In the genomic region with DNA sequence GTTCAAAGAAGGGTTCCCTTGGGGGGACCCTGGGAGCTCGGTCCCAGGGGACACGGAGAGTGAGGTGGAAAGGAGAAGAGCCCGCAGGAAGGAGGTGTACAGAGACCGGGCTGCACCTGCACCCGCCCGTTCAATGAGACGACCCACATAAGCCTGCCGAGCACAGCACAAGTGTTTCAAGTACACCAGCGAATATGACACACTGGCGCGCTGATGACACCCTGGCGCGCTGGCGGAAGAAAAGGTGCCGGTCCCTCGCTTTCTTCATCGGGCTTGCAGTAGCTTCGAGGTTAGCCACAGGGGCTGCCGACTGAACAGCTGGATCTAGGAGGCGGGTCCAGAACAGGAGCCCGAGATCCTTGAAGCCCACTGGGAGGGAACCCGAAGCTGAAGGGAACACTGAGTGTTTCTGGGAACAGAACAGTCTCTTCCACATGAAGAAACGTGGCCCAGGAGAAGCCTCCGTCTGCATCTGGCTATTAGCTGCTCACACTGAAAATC, we compare ENCODE assay signal across 8 cellular contexts. TPM values are rescaled to one million over a fixed set of nuclear protein-coding genes. Genes with fewer than 3 reads are reported as not detected.
DNase-seq lines count a peak whose midpoint lies in the region; ATAC-seq, FAIRE-seq and TF ChIP-seq lines count a peak whose summit lies in the region.

No MANE protein-coding gene starts in this region.

- TF ChIP-seq POLR2A in GM12878 (IDR thresholded peaks at IDR 0.05; ENCODE audit: low read depth, low read length), result no peak

- peak; percentile 31 for FAIRE-seq in HTR-8/SVneo (lab: Jason Lieb, UNC)
- no peak for FAIRE-seq in GM12878 (lab: Jason Lieb, UNC)

- no peaks in the 10 kb centered on the region for H4K20me1 ChIP-seq in GM12878 (ENCODE audit: control insufficient read depth, insufficient read depth)

- BruUV-seq in A673 (replicated peaks; lab: Mats Ljungman, UMichigan) (no TSS peak), GM12878 (replicated peaks; lab: Mats Ljungman, UMichigan) (no TSS peak)

- SMC1A ChIA-PET in GM12878 (lab: Charles Lee; ENCODE audit: uncharacterized antibody, unreplicated experiment), result interaction anchor here (0.6 to 2.4 kb wide), 8 partner anchors 45 to 152 kb away, joined by 3 to 9 read pairs (median 3); a partner anchor contains a TSS

- peak overlapping the region; percentile 88 for H3K4me2 ChIP-seq in GM12878 (ENCODE audit: control insufficient read depth, insufficient read depth)

- ATAC-seq in GM12878, result no peak

- DNase-seq in A673 (ENCODE audit: low spot score) (no peak), HTR-8/SVneo (ENCODE audit: insufficient read length, low spot score) (no peak), GM12878 (ENCODE audit: low read depth, low spot score) (no peak), NCI-H748 (lab: John Stamatoyannopoulos, UW; ENCODE audit: unreplicated experiment) (no peak), HK-2 (ENCODE audit: unreplicated experiment) (no peak), NCI-H1092 (lab: John Stamatoyannopoulos, UW) (no peak), ACHN (no peak)

- H3K79me2 ChIP-seq in GM12878 (ENCODE audit: control insufficient read depth, insufficient read depth, low read length), result peaks cover 18% of the 10 kb centered on the region

- RAD21 ChIA-PET in GM12878 (lab: Charles Lee; ENCODE audit: unreplicated experiment), result interaction anchor here (1.0 to 1.1 kb wide), 3 partner anchors 101 to 174 kb away, joined by 4 to 6 read pairs (median 6); a partner anchor contains a TSS

- TF ChIP-seq RAD21 in GM12878 (IDR thresholded peaks at IDR 0.05; ENCODE audit: insufficient read depth, low read depth, low read length), result no peak

- intact Hi-C loops in A673 (cut with micrococcal nuclease; ENCODE audit: unreplicated experiment), result loop anchor here (5.0 kb wide), 2 partner anchors 84 to 104 kb away; a partner anchor contains a TSS
- intact Hi-C loops in GM12878 (cut with micrococcal nuclease; ENCODE audit: unreplicated experiment), result loop anchor here (2.0 to 5.0 kb wide), 2 partner anchors 48 to 99 kb away; a partner anchor contains a TSS

- in situ Hi-C loops in GM12878 (cut with MboI), result no loop called here
- in situ Hi-C loops in ACHN (cut with HindIII; ENCODE audit: low pct_ligation_motif_present, low pct_unique_long_range_greater_than_20kb, low sequenced_read_pairs), result no loop called here

- peaks cover 14% of the 10 kb centered on the region for H3K36me3 ChIP-seq in A673 (ENCODE audit: insufficient read depth, low read length, poor library complexity, severe bottlenecking)
- peaks cover 4 to 8% of the 10 kb centered on the region in 2 experiments; a peak in 3 of 4 replicates for H3K36me3 ChIP-seq in GM12878 (ENCODE audit: control insufficient read depth in 2 of 2, insufficient read depth in 2 of 2, low read length in 1 of 2)
- H3K36me3 ChIP-seq in mucosa of rectum (ENCODE audit: control insufficient read depth in 2 of 2, insufficient read depth in 2 of 2, low read length in 2 of 2), result peaks cover 15 to 25% of the 10 kb centered on the region in 2 donors

- TF ChIP-seq EP300 in GM12878 (IDR thresholded peaks at IDR 0.05; ENCODE audit: borderline replicate concordance in 1 of 2, control insufficient read depth in 1 of 2, low read depth in 2 of 2, low read length in 2 of 2), result no peak

- peak overlapping the region; percentile 62 for H3K4me3 ChIP-seq in A673 (ENCODE audit: low read depth, low read length, poor library complexity, severe bottlenecking)
- H3K4me3 ChIP-seq in GM12878, result peak overlapping the region; percentile 94
- H3K4me3 ChIP-seq in mucosa of rectum (ENCODE audit: low read length in 2 of 2), result peak overlapping the region; percentile 64 to 82

- no peaks in the 10 kb centered on the region for H3K27me3 ChIP-seq in A673 (replicated peaks; ENCODE audit: insufficient read depth, low read depth, low read length, poor library complexity)
- H3K27me3 ChIP-seq in GM12878 (replicated peaks in 1 of 2; ENCODE audit: control insufficient read depth in 2 of 2, insufficient read depth in 2 of 2, low read length in 1 of 2), result no peaks in the 10 kb centered on the region
- H3K27me3 ChIP-seq in mucosa of rectum (ENCODE audit: control insufficient read depth in 2 of 2, insufficient read depth in 2 of 2, low read length in 2 of 2), result no peaks in the 10 kb centered on the region

- H2AFZ ChIP-seq in GM12878 (ENCODE audit: control insufficient read depth, low read depth, low read length), result no peak overlapping the region

- H3K9ac ChIP-seq in GM12878 (ENCODE audit: control insufficient read depth, insufficient read depth, low read length) (peak overlapping the region; percentile 75), mucosa of rectum (ENCODE audit: low read depth in 1 of 2, low read length in 2 of 2) (peak overlapping the region in 1 of 2 donors; percentile 67)

- TF ChIP-seq CTCF in A673 (conservative IDR thresholded peaks at IDR 0.05; ENCODE audit: low read depth, low read length) (no peak), GM12878 (IDR thresholded peaks at IDR 0.05 in 2 of 3, conservative IDR thresholded peaks at IDR 0.05 in 1 of 3; ENCODE audit: control insufficient read depth in 2 of 3, extremely low read depth in 1 of 3, insufficient read depth in 1 of 3, low read depth in 3 of 3, low read length in 3 of 3) (no peak)

- POLR2A ChIA-PET in A673 (lab: Charles Lee; ENCODE audit: low non-redundant PET), result no interaction called here
- POLR2A ChIA-PET in GM12878 (lab: Charles Lee), result interaction anchor here (0.8 kb wide), 1 partner anchor 139 kb away, joined by 3 read pairs; no protein-coding TSS in a partner anchor

- CTCF ChIA-PET in A673 (lab: Charles Lee) (no interaction called here), GM12878 (lab: Yijun Ruan, JAX) (interaction anchor here (0.7 to 2.6 kb wide), 10 partner anchors 10 to 227 kb away, joined by 3 to 19 read pairs (median 4); a partner anchor contains a TSS)

- H3K9me3 ChIP-seq in A673 (ENCODE audit: low read depth, low read length, poor library complexity, severe bottlenecking) (no peaks in the 10 kb centered on the region), GM12878 (replicated peaks; ENCODE audit: control insufficient read depth, insufficient read depth, low read length) (no peaks in the 10 kb centered on the region), mucosa of rectum (ENCODE audit: control insufficient read depth in 2 of 2, low read length in 2 of 2) (no peaks in the 10 kb centered on the region)

- peaks cover 7% of the 10 kb centered on the region for H3K4me1 ChIP-seq in A673 (ENCODE audit: insufficient read depth, low read length, poor library complexity, severe bottlenecking)
- H3K4me1 ChIP-seq in GM12878 (ENCODE audit: control insufficient read depth, insufficient read depth, low read length), result peaks cover 12% of the 10 kb centered on the region
- peaks cover 13 to 17% of the 10 kb centered on the region in 2 donors for H3K4me1 ChIP-seq in mucosa of rectum (ENCODE audit: control insufficient read depth in 2 of 2, insufficient read depth in 2 of 2, low read length in 2 of 2)

- H3K27ac ChIP-seq in A673 (ENCODE audit: low read depth, low read length, poor library complexity, severe bottlenecking) (no peak overlapping the region), GM12878 (ENCODE audit: control insufficient read depth, insufficient read depth) (no peak overlapping the region), mucosa of rectum (ENCODE audit: low read depth in 2 of 2, low read length in 2 of 2) (no peak overlapping the region)

- WGBS in GM12878 (ENCODE audit: insufficient coverage, insufficient replicate concordance, low lambda C conversion rate, missing lambda C conversion rate), result 96% methylated on average over 23 of the region's 24 CpGs

TF ChIP-seq in GM12878, 131 proteins besides CTCF, POLR2A, EP300 and RAD21 (continues in another document):
- TF ChIP-seq MXI1 (IDR thresholded peaks at IDR 0.05; ENCODE audit: low read depth, low read length), result no peak
- TF ChIP-seq CHD2 (IDR thresholded peaks at IDR 0.05; ENCODE audit: borderline replicate concordance, low read depth, low read length), result no peak

RNA-seq across cellular contexts. Expression of a gene that starts 1.4 kb away (rescaled TPM):
- total RNA-seq in A673 (2021) (68.2 and 77.0 TPM in 2 replicates), GM12878 (2014; rRNA removed) (18.9 and 26.4 TPM in 2 replicates), GM12878 (2014; rRNA removed; fragmentation: Illumina TruSeq; extraction: Trizol) (31.0 and 33.1 TPM in 2 replicates), GM12878 (2021) (63.7 and 74.2 TPM in 2 replicates)
- total RNA-seq in GM12878 (2013; cell fraction: nucleolus; rRNA removed), result 235 and 272 TPM in 2 replicates
- polyA plus RNA-seq in GM12878 (2011; ENCODE audit: low read depth), result 23.4 TPM
- polyA plus RNA-seq in GM12878 (2011; rRNA removed) (30.6 and 42.7 TPM in 2 replicates), GM12878 (2014; fragmentation: Illumina TruSeq; extraction: Trizol) (25.4 and 34.2 TPM in 2 replicates), GM12878 (2014; fragmentation: Nextera tagmentation; extraction: Ambion mirVana) (1 to 10 TPM; 4.0 to 8.3 TPM), GM12878 (2014; rRNA removed) (61.6 and 63.0 TPM in 2 replicates), GM12878 (2016; fragmentation: Nextera tagmentation; extraction: Ambion mirVana) (10 to 100 TPM; 34.9 to 36.4 TPM)
- polyA plus RNA-seq in GM12878 (2011; cell fraction: cytosol; rRNA removed), result 47.0 and 56.2 TPM in 2 replicates
- polyA plus RNA-seq in GM12878 (2011; cell fraction: nucleus; rRNA removed), result 385 and 407 TPM in 2 replicates
- 45.9 and 56.5 TPM in 2 replicates for polyA plus RNA-seq in GM12878 (2012)
- polyA minus RNA-seq in GM12878 (2011; rRNA and poly(A)+ RNA removed), result 43.5 and 76.1 TPM in 2 replicates
- polyA minus RNA-seq in GM12878 (2011; cell fraction: cytosol; rRNA and poly(A)+ RNA removed), result 27.5 and 28.4 TPM in 2 replicates
- 81.2 and 102 TPM in 2 replicates for polyA minus RNA-seq in GM12878 (2011; cell fraction: nucleus; rRNA and poly(A)+ RNA removed)

RNA-seq across cellular contexts. Expression of a gene that starts 47.7 kb away (rescaled TPM):
- total RNA-seq in A673 (2021) (29.9 and 31.3 TPM in 2 replicates), GM12878 (2014; rRNA removed) (16.2 and 17.7 TPM in 2 replicates), GM12878 (2014; rRNA removed; fragmentation: Illumina TruSeq; extraction: Trizol) (7.8 and 10.5 TPM in 2 replicates), GM12878 (2021) (13.3 and 17.4 TPM in 2 replicates)
- total RNA-seq in GM12878 (2013; cell fraction: nucleolus; rRNA removed), result 156 and 160 TPM in 2 replicates
- polyA plus RNA-seq in GM12878 (2011; ENCODE audit: low read depth), result 15.8 TPM
- polyA plus RNA-seq in GM12878 (2011; rRNA removed) (30.4 and 30.9 TPM in 2 replicates), GM12878 (2014; fragmentation: Illumina TruSeq; extraction: Trizol) (9.7 and 12.3 TPM in 2 replicates), GM12878 (2014; fragmentation: Nextera tagmentation; extraction: Ambion mirVana) (10 to 100 TPM in 1 of 2 experiments, 1 to 10 TPM in 1; 2.4 to 13.6 TPM), GM12878 (2014; rRNA removed) (28.3 and 28.9 TPM in 2 replicates), GM12878 (2016; fragmentation: Nextera tagmentation; extraction: Ambion mirVana) (10 to 100 TPM; 10.0 to 12.7 TPM)
- 35.9 and 43.8 TPM in 2 replicates for polyA plus RNA-seq in GM12878 (2011; cell fraction: cytosol; rRNA removed)
- 161 and 182 TPM in 2 replicates for polyA plus RNA-seq in GM12878 (2011; cell fraction: nucleus; rRNA removed)
- polyA plus RNA-seq in GM12878 (2012), result 21.8 and 22.8 TPM in 2 replicates
- 9.7 and 17.6 TPM in 2 replicates for polyA minus RNA-seq in GM12878 (2011; rRNA and poly(A)+ RNA removed)
- polyA minus RNA-seq in GM12878 (2011; cell fraction: cytosol; rRNA and poly(A)+ RNA removed), result 4.4 and 5.6 TPM in 2 replicates
- 15.0 and 23.3 TPM in 2 replicates for polyA minus RNA-seq in GM12878 (2011; cell fraction: nucleus; rRNA and poly(A)+ RNA removed)
